Comparison of ENCODE assay signal across 1 cellular context in genomic region chr7:1550846-1551155, GRCh38.
TF ChIP-seq lines count a peak whose summit lies in the region.

No MANE protein-coding gene starts in this region.

TF ChIP-seq in H1, 55 proteins besides CTCF, POLR2A, EP300 and RAD21:
- TF ChIP-seq SUZ12 (IDR thresholded peaks at IDR 0.05; ENCODE audit: low read length) (no peak), NRF1 (IDR thresholded peaks at IDR 0.05; ENCODE audit: low read depth, low read length) (no peak), GABPA (IDR thresholded peaks at IDR 0.05; ENCODE audit: borderline replicate concordance, insufficient read depth, low read length) (0 out of 2 replicates have a peak, but pooled peaks have one; percentile 8)
